In genomic region chr4:152382057-152382785, GRCh38 we compare ENCODE assay signal across 9 cellular contexts.
DNase-seq lines count a peak whose midpoint lies in the region; ATAC-seq and TF ChIP-seq lines count a peak whose summit lies in the region.
"Had no signal": no experiment of that assay in that cellular context is flagged by ENCODE, and none has a peak within 500 bp of the region (broad histone marks: within the 10 kb centered on the region; RNA-seq: fewer than 3 reads in every experiment).

No MANE protein-coding gene starts in this region.

- DNase-seq in T-helper 1 cell (no peak), NCI-H748 (lab: John Stamatoyannopoulos, UW; ENCODE audit: unreplicated experiment) (peak; percentile 57), stomach (no peak), H4 (ENCODE audit: low spot score) (no peak), hippocampal formation (lab: John Stamatoyannopoulos, UW) (no peak)

- TF ChIP-seq CTCF in gastroesophageal sphincter (IDR thresholded peaks at IDR 0.05) (no peak), stomach (IDR thresholded peaks at IDR 0.05) (no peak)

- H3K27ac ChIP-seq in gastroesophageal sphincter (peak overlapping the region in 3 of 4 donors; percentile 34 to 70 (median 59)), stomach (peak overlapping the region in 3 of 5 donors; percentile 19 to 58 (median 45))
- H3K27ac ChIP-seq: C4-2B had no signal

- ATAC-seq in gastroesophageal sphincter (peak; percentile 58), GM19324 (IDR thresholded peaks at IDR 0.05; ENCODE audit: low FRiP score, unreplicated experiment) (no peak)

- H3K36me3 ChIP-seq in gastroesophageal sphincter = no peaks in the 10 kb centered on the region
- H3K36me3 ChIP-seq in stomach = no peaks in the 10 kb centered on the region

- no peaks in the 10 kb centered on the region for H3K36me3 Mint-ChIP-seq in T-helper 1 cell treated with Interleukin-12 subunit alpha and Interleukin-12 subunit beta and Interleukin-4 antibody, amounts not matched to agents 30 μg/mL and 1 μg/mL, for 36 hours (ENCODE audit: low read depth)

- H3K4me1 ChIP-seq in gastroesophageal sphincter = peaks cover 0 to 29% (median 0%) of the 10 kb centered on the region in 3 donors
- H3K4me1 ChIP-seq in stomach = peaks cover 0 to 26% (median 10%) of the 10 kb centered on the region in 4 donors

- intact Hi-C loops in stomach (cut with DNase I; ENCODE audit: low total_unique reads) = no loop called here

- peak overlapping the region; percentile 10 to 22 for H3K4me3 ChIP-seq in gastroesophageal sphincter
- H3K4me3 ChIP-seq in stomach = peak overlapping the region in 2 of 4 donors; percentile 1 to 11

- no peak for TF ChIP-seq POLR2A in gastroesophageal sphincter (IDR thresholded peaks at IDR 0.05)
- no peak for TF ChIP-seq POLR2A in stomach (IDR thresholded peaks at IDR 0.05)

- TF ChIP-seq EP300 in gastroesophageal sphincter (IDR thresholded peaks at IDR 0.05) (no peak), stomach (IDR thresholded peaks at IDR 0.05) (no peak)

- 48 to 62% methylated on average over 4 of the region's 4 CpGs for WGBS in gastroesophageal sphincter (ENCODE audit: low coverage in 1 of 2), 2 donors
- WGBS in stomach, 5 donors = 62 to 80% (median 77%) methylated on average over 4 of the region's 4 CpGs

- peaks cover 13% of the 10 kb centered on the region for H3K4me1 Mint-ChIP-seq in T-helper 1 cell treated with Interleukin-12 subunit alpha and Interleukin-12 subunit beta and Interleukin-4 antibody, amounts not matched to agents 30 μg/mL and 1 μg/mL, for 36 hours (ENCODE audit: low read depth)

- H3K9me3 ChIP-seq in gastroesophageal sphincter (no peaks in the 10 kb centered on the region), stomach (no peaks in the 10 kb centered on the region)

- peak overlapping the region; percentile 41 for H3K4me3 Mint-ChIP-seq in T-helper 1 cell treated with Interleukin-12 subunit alpha and Interleukin-12 subunit beta and Interleukin-4 antibody, amounts not matched to agents 30 μg/mL and 1 μg/mL, for 36 hours

- no peaks in the 10 kb centered on the region for H3K27me3 Mint-ChIP-seq in T-helper 1 cell treated with Interleukin-12 subunit alpha and Interleukin-12 subunit beta and Interleukin-4 antibody, amounts not matched to agents 30 μg/mL and 1 μg/mL, for 36 hours (ENCODE audit: low read depth)

- H3K27ac Mint-ChIP-seq in T-helper 1 cell treated with Interleukin-12 subunit alpha and Interleukin-12 subunit beta and Interleukin-4 antibody, amounts not matched to agents 30 μg/mL and 1 μg/mL, for 36 hours = no peak overlapping the region

- H3K9me3 Mint-ChIP-seq in T-helper 1 cell treated with Interleukin-12 subunit alpha and Interleukin-12 subunit beta and Interleukin-4 antibody, amounts not matched to agents 30 μg/mL and 1 μg/mL, for 36 hours = no peaks in the 10 kb centered on the region

- H3K27me3 ChIP-seq in gastroesophageal sphincter (no peaks in the 10 kb centered on the region), stomach (no peaks in the 10 kb centered on the region)
